14 cellular contexts compared by ENCODE assay signal in the genomic region with DNA sequence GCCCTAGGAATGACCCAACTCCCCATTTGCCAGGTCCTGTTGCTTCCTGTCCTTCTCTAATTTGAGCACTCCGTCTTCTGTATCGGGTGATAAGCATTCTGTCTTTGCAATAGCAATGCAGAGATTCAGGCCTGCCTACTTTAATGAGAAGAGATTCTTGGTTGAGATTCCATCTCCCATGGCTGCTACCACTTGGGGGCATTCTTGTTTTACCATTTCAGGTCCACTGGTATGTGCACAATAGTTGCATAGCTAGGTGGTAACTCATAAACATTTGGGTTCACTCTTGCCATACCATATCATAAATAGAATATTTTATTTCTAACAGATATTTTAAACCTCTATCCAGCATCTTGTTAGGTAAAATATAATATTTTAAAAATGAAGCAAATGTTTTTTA. TPM values are rescaled to one million over a fixed set of nuclear protein-coding genes. Genes with fewer than 3 reads are reported as not detected.
DNase-seq lines count a peak whose midpoint lies in the region; ATAC-seq, FAIRE-seq and TF ChIP-seq lines count a peak whose summit lies in the region.
"Had no signal": no experiment of that assay in that cellular context is flagged by ENCODE, and none has a peak within 500 bp of the region (broad histone marks: within the 10 kb centered on the region; RNA-seq: fewer than 3 reads in every experiment).

No MANE protein-coding gene starts in this region.

- no peak for TF ChIP-seq POLR2A in HCT116 (IDR thresholded peaks at IDR 0.05; ENCODE audit: borderline replicate concordance, extremely low read depth, insufficient read depth, insufficient read length)

- H3K4me2 ChIP-seq in HCT116 (ENCODE audit: low read length): no peak overlapping the region

- intact Hi-C loops in HCT116 (cut with micrococcal nuclease) (loop anchor here (1.0 kb wide), 2 partner anchors 36 to 169 kb away; no protein-coding TSS in a partner anchor), kidney (cut with DNase I) (no loop called here), aorta (cut with DNase I) (no loop called here), sciatic nerve (cut with DNase I) (no loop called here)

- H3K9ac ChIP-seq in HCT116 (ENCODE audit: low read length): no peak overlapping the region
- H3K9ac ChIP-seq in kidney (ENCODE audit: low read length in 2 of 2): no peak overlapping the region

- peak; percentile 58; the same call in 1 of the 2 replicates for ATAC-seq in HCT116
- no peak for ATAC-seq in aorta (ENCODE audit: low FRiP score)
- no peak for ATAC-seq in sciatic nerve
- ATAC-seq: activated CD8-positive, alpha-beta memory T cell treated with anti-CD3 and anti-CD28 coated beads, Interleukin-2, amount 10 ng/mL, durations not matched to agents 7 days and 5 days; body of pancreas had no signal

- H3K27me3 ChIP-seq in HCT116 (ENCODE audit: insufficient read depth, low read length): no peaks in the 10 kb centered on the region
- H3K27me3 ChIP-seq in aorta (ENCODE audit: control insufficient read depth in 1 of 2, insufficient read depth in 2 of 2, low read length in 1 of 2): no peaks in the 10 kb centered on the region
- H3K27me3 ChIP-seq: thyroid gland had no signal

- no peaks in the 10 kb centered on the region for H3K9me2 ChIP-seq in HCT116 (ENCODE audit: insufficient read depth)

- peak; percentile 38 for FAIRE-seq in kidney (lab: Jason Lieb, UNC)

- H3K4me1 ChIP-seq in HCT116 (ENCODE audit: control insufficient read depth in 1 of 2, insufficient read depth in 2 of 2, low read length in 2 of 2) (peaks cover 0 to 9% of the 10 kb centered on the region in 2 experiments; a peak in 2 of 4 replicates), kidney (ENCODE audit: control insufficient read depth in 1 of 2, insufficient read depth in 1 of 2, low read depth in 1 of 2, low read length in 2 of 2) (no peaks in the 10 kb centered on the region), aorta (ENCODE audit: control insufficient read depth in 1 of 2, insufficient read depth in 2 of 2, low read length in 2 of 2) (no peaks in the 10 kb centered on the region)
- H3K4me1 ChIP-seq: body of pancreas, thyroid gland had no signal

- H3K4me3 ChIP-seq in HCT116 (replicated peaks in 1 of 2; ENCODE audit: low read depth in 1 of 2, low read length in 2 of 2) (no peak overlapping the region), kidney (ENCODE audit: low read length in 2 of 2) (no peak overlapping the region), aorta (ENCODE audit: low read length in 2 of 2) (no peak overlapping the region)
- H3K4me3 ChIP-seq: body of pancreas, thyroid gland had no signal

- H3K36me3 ChIP-seq in HCT116 (ENCODE audit: control insufficient read depth in 1 of 2, insufficient read depth in 2 of 2, low read length in 2 of 2) (no peaks in the 10 kb centered on the region), kidney (ENCODE audit: control insufficient read depth in 1 of 2, insufficient read depth in 2 of 2, low read length in 2 of 2) (no peaks in the 10 kb centered on the region), aorta (ENCODE audit: control insufficient read depth in 1 of 2, insufficient read depth in 2 of 2, low read length in 1 of 2) (no peaks in the 10 kb centered on the region)
- H3K36me3 ChIP-seq: thyroid gland had no signal

- peak; percentile 91 for TF ChIP-seq RAD21 in HCT116 (IDR thresholded peaks at IDR 0.05; ENCODE audit: low read depth)

- 79 to 81% methylated on average over 2 of the region's 2 CpGs for WGBS in aorta, 2 donors

- POLR2A ChIA-PET in HCT116 (lab: Charles Lee): no interaction called here

- CTCF ChIA-PET in HCT116 (lab: Charles Lee): interaction anchor here (0.6 to 3.1 kb wide), 10 partner anchors 10 to 249 kb away, joined by 3 to 43 read pairs (median 4); partner anchors contain the start of gene CYP2R1

- RAD21 ChIA-PET in HCT116 (lab: Charles Lee; ENCODE audit: low non-redundant PET in 1 of 2, low total read pairs in 2 of 2, uncharacterized antibody in 2 of 2, unreplicated experiment in 2 of 2): interaction anchor here (1.0 to 1.5 kb wide), 2 partner anchors 36 kb away, joined by 5 to 6 read pairs; no protein-coding TSS in a partner anchor

- H3K9me3 ChIP-seq in HCT116 (ENCODE audit: control insufficient read depth in 1 of 2, insufficient read depth in 1 of 2, low read depth in 1 of 2, low read length in 2 of 2) (no peaks in the 10 kb centered on the region), kidney (ENCODE audit: control insufficient read depth in 1 of 2, low read length in 2 of 2) (no peaks in the 10 kb centered on the region), aorta (ENCODE audit: control insufficient read depth, low read length) (no peaks in the 10 kb centered on the region)
- H3K9me3 ChIP-seq: body of pancreas, thyroid gland had no signal

- in situ Hi-C loops in SK-MEL-5 (cut with HindIII; ENCODE audit: low pct_unique_long_range_greater_than_20kb, low sequenced_read_pairs): no loop called here

- TF ChIP-seq CTCF in HCT116 (IDR thresholded peaks at IDR 0.05 in 2 of 3, conservative IDR thresholded peaks at IDR 0.05 in 1 of 3; ENCODE audit: borderline replicate concordance in 1 of 3, insufficient read depth in 1 of 3, low read depth in 2 of 3, low read length in 2 of 3): peak; percentile 27 to 84 (median 40); a peak in 4 of 6 replicates
- no peak for TF ChIP-seq CTCF in kidney (IDR thresholded peaks at IDR 0.05; ENCODE audit: borderline replicate concordance, extremely low read depth, insufficient read depth)

- H3K27ac ChIP-seq in HCT116 (ENCODE audit: low read depth, low read length) (no peak overlapping the region), kidney (ENCODE audit: low read depth in 2 of 2, low read length in 2 of 2) (no peak overlapping the region), aorta (ENCODE audit: low read depth in 1 of 2, low read length in 2 of 2) (no peak overlapping the region)
- H3K27ac ChIP-seq: body of pancreas, thyroid gland had no signal

- no peak overlapping the region for H2AFZ ChIP-seq in HCT116 (ENCODE audit: low read depth, low read length, poor library complexity, severe bottlenecking)

- H3K79me2 ChIP-seq in HCT116 (ENCODE audit: insufficient read depth, low read length): no peaks in the 10 kb centered on the region

- no peaks in the 10 kb centered on the region for H4K20me1 ChIP-seq in HCT116 (ENCODE audit: insufficient read depth)

- no TSS peak for BruUV-seq in HCT116 (replicated peaks; lab: Mats Ljungman, UMichigan)

- peak; percentile 12 for DNase-seq in NCI-H345 (lab: John Stamatoyannopoulos, UW)
- no peak for DNase-seq in NCI-H345 treated with DMSO at 0.1 percent for 48 hours (lab: John Stamatoyannopoulos, UW; ENCODE audit: unreplicated experiment)
- peak; percentile 31 for DNase-seq in HCT116 (ENCODE audit: low read depth, low spot score)
- peak; percentile 49 for DNase-seq in SK-MEL-5 (ENCODE audit: low read depth, low spot score)
- DNase-seq in kidney: no peak
- DNase-seq in retina: no peak
- no peak for DNase-seq in aorta
- DNase-seq in sciatic nerve (ENCODE audit: low spot score): no peak
- DNase-seq: activated CD8-positive, alpha-beta memory T cell treated with anti-CD3 and anti-CD28 coated beads, Interleukin-2, amount 10 ng/mL, durations not matched to agents 7 days and 5 days; AML-193; body of pancreas; NCI-H2107; thyroid gland had no signal

TF ChIP-seq in HCT116, 20 proteins besides CTCF, POLR2A, EP300 and RAD21:
- TF ChIP-seq POLR2AphosphoS5 (IDR thresholded peaks at IDR 0.05; ENCODE audit: low read depth, low read length) (no peak), SIN3A (IDR thresholded peaks at IDR 0.05; ENCODE audit: low read depth) (no peak), SRF (IDR thresholded peaks at IDR 0.05; ENCODE audit: low read depth) (no peak), TCF7L2 (IDR thresholded peaks at IDR 0.05; ENCODE audit: borderline replicate concordance, extremely low read depth, insufficient read depth, insufficient read length) (no peak), EZH2 (IDR thresholded peaks at IDR 0.05) (no peak), CEBPB (IDR thresholded peaks at IDR 0.05; ENCODE audit: low read depth) (no peak), EZH2phosphoT487 (IDR thresholded peaks at IDR 0.05; ENCODE audit: borderline replicate concordance) (no peak), ZFX (IDR thresholded peaks at IDR 0.05) (no peak)
- TF ChIP-seq, protein P1, sequence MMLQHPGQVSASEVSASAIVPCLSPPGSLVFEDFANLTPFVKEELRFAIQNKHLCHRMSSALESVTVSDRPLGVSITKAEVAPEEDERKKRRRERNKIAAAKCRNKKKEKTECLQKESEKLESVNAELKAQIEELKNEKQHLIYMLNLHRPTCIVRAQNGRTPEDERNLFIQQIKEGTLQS (IDR thresholded peaks at IDR 0.05): no peak
TF ChIP-seq in HCT116: peak in this region for 0.

RNA-seq across cellular contexts. Expression of gene CALCB, which starts 34.4 kb away (rescaled TPM):
- total RNA-seq in HCT116 (2021; ENCODE audit: unreplicated experiment): 0.22 TPM
- 0.56 and 0.85 TPM in 2 replicates for polyA plus RNA-seq in HCT116 (2012)
- total RNA-seq in SK-MEL-5 (2014; rRNA removed; shearing (Covaris generic)): not detected in 2 replicates
- 0.11 TPM in 1 of 2 replicates, not detected in the other for polyA plus RNA-seq in SK-MEL-5 (2015; cell fraction: cytosol; rRNA removed)
- polyA plus RNA-seq in SK-MEL-5 (2015; cell fraction: nucleus; rRNA removed): not detected in 2 replicates
- 0.22 TPM for total RNA-seq in kidney
- polyA plus RNA-seq in kidney (ENCODE audit: insufficient read depth, low read depth, low replicate concordance): not detected
- under 1 TPM; 0.15 to 0.16 TPM for total RNA-seq in aorta
- polyA plus RNA-seq in aorta: not detected
- not detected for total RNA-seq in sciatic nerve
- total RNA-seq: lower leg skin had no signal

Comparison
In these comparisons a context has a peak if more than half of its experiments do, and no peak if none do; other contexts are left out.
1. DNase-seq: peak in NCI-H345 (single experiment), HCT116 (single experiment) and SK-MEL-5 (single experiment); none in NCI-H345 treated with DMSO at 0.1 percent for 48 hours (single experiment), kidney (single experiment), retina (single experiment), aorta (0 of 2) and sciatic nerve (single experiment).